1 cellular context compared by ENCODE assay signal in genomic region chr3:51988286-51989146, GRCh38.
TF ChIP-seq lines count a peak whose summit lies in the region.

No MANE protein-coding gene starts in this region.

TF ChIP-seq in IMR-90, 13 proteins besides CTCF, POLR2A, EP300 and RAD21:
- TF ChIP-seq RCOR1 (IDR thresholded peaks at IDR 0.05; ENCODE audit: insufficient replicate concordance, low read length) (no peak), CHD1 (IDR thresholded peaks at IDR 0.05; ENCODE audit: low read depth, low read length) (no peak), MAZ (IDR thresholded peaks at IDR 0.05; ENCODE audit: borderline replicate concordance, low read depth, low read length) (no peak), CEBPB (IDR thresholded peaks at IDR 0.05; ENCODE audit: low read depth, low read length) (no peak), MAFK (IDR thresholded peaks at IDR 0.05; ENCODE audit: low read depth, low read length) (no peak), FOS (IDR thresholded peaks at IDR 0.05; ENCODE audit: low read depth, low read length) (no peak), SMC3 (IDR thresholded peaks at IDR 0.05; ENCODE audit: low read depth, low read length) (no peak), ELK1 (IDR thresholded peaks at IDR 0.05; ENCODE audit: borderline replicate concordance, low read depth, low read length) (no peak), NFE2L2 (IDR thresholded peaks at IDR 0.05; ENCODE audit: low read depth, low read length) (no peak), BHLHE40 (IDR thresholded peaks at IDR 0.05; ENCODE audit: low read depth, low read length) (no peak), RFX5 (IDR thresholded peaks at IDR 0.05; ENCODE audit: low read depth, low read length) (no peak), MXI1 (IDR thresholded peaks at IDR 0.05; ENCODE audit: borderline replicate concordance, low read depth, low read length) (no peak)
- TF ChIP-seq, protein P1, sequence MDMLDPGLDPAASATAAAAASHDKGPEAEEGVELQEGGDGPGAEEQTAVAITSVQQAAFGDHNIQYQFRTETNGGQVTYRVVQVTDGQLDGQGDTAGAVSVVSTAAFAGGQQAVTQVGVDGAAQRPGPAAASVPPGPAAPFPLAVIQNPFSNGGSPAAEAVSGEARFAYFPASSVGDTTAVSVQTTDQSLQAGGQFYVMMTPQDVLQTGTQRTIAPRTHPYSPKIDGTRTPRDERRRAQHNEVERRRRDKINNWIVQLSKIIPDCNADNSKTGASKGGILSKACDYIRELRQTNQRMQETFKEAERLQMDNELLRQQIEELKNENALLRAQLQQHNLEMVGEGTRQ (IDR thresholded peaks at IDR 0.05; ENCODE audit: low read depth, low read length) = no peak
